17 cellular contexts compared by ENCODE assay signal in the genomic region with DNA sequence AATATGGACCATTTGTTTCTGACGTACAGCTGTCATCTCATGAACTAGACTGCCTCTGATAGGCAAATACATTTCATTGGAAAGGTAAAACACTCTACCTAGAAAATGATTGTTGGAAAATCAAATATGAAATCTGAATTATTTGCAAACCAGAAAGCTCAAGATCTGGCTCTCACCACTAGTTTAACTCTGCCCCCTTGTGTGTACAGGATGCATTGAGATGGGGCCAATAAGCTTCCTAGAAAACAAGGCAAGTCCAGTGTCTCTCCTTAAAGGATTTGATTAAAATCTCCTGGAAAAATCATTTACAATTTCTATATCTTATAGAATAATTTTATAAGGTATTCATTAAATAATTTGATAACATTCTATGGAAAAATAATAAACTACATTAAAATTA.
DNase-seq lines count a peak whose midpoint lies in the region; ATAC-seq and TF ChIP-seq lines count a peak whose summit lies in the region.
"Had no signal": no experiment of that assay in that cellular context is flagged by ENCODE, and none has a peak within 500 bp of the region (broad histone marks: within the 10 kb centered on the region; RNA-seq: fewer than 3 reads in every experiment).

No MANE protein-coding gene starts in this region.

- H3K27ac ChIP-seq in endodermal cell (ENCODE audit: low read depth, low read length) = no peak overlapping the region
- H3K27ac ChIP-seq: colonic mucosa, skin epidermis, tibial nerve had no signal

- 81% methylated on average over 1 of the region's 1 CpG; no CpG with 5 or more reads in 1 of the 2 experiments for WGBS in endodermal cell (ENCODE audit: insufficient coverage in 1 of 2, insufficient read length in 1 of 2), 2 experiments

- H3K9me3 Mint-ChIP-seq in endodermal cell = peaks cover 2% of the 10 kb centered on the region
- peaks cover 0 to 13% of the 10 kb centered on the region in 2 donors for H3K9me3 Mint-ChIP-seq in effector memory CD8-positive, alpha-beta T cell

- DNase-seq in DMS53 (lab: John Stamatoyannopoulos, UW) = peak; percentile 25
- DNase-seq in DMS53 treated with DMSO at 0.1 percent for 48 hours (lab: John Stamatoyannopoulos, UW; ENCODE audit: unreplicated experiment) = no peak
- no peak for DNase-seq in endodermal cell
- peak; percentile 5 for DNase-seq in myocyte (ENCODE audit: low read depth)
- DNase-seq in activated CD8-positive, alpha-beta memory T cell treated with anti-CD3 and anti-CD28 coated beads, Interleukin-2, amount 50 U/mL, for 4 hours = no peak
- no peak for DNase-seq in effector memory CD8-positive, alpha-beta T cell
- DNase-seq in NAMALWA (ENCODE audit: low spot score) = no peak
- DNase-seq: colonic mucosa, DMS79, foreskin melanocyte, NCI-H2227 treated with DMSO at 0.1 percent for 48 hours, nephron progenitor cell, RPMI8226 had no signal

- ATAC-seq in effector memory CD8-positive, alpha-beta T cell (replicated peaks) = no peak

- no peaks in the 10 kb centered on the region for H3K36me3 Mint-ChIP-seq in endodermal cell (ENCODE audit: low read depth)
- H3K36me3 Mint-ChIP-seq in effector memory CD8-positive, alpha-beta T cell (ENCODE audit: insufficient read depth) = no peaks in the 10 kb centered on the region

- H3K9me3 ChIP-seq in endodermal cell (ENCODE audit: control insufficient read depth, low read length) = no peaks in the 10 kb centered on the region
- H3K9me3 ChIP-seq: colonic mucosa had no signal

- no peak overlapping the region for H3K4me3 Mint-ChIP-seq in endodermal cell
- no peak overlapping the region for H3K4me3 Mint-ChIP-seq in effector memory CD8-positive, alpha-beta T cell
- H3K4me3 Mint-ChIP-seq: activated naive CD4-positive, alpha-beta T cell treated with anti-CD3 and anti-CD28 coated beads, Interleukin-2, amount 50 U/mL, for 24 hours; nephron progenitor cell had no signal

- no peak overlapping the region for H3K4me3 ChIP-seq in endodermal cell (ENCODE audit: low read length)
- H3K4me3 ChIP-seq: colonic mucosa, skin epidermis, tibial nerve had no signal

- H3K4me1 ChIP-seq in endodermal cell (ENCODE audit: control insufficient read depth, insufficient read depth, low read length) = no peaks in the 10 kb centered on the region
- H3K4me1 ChIP-seq: colonic mucosa, tibial nerve had no signal

- no peak overlapping the region for H3K9ac ChIP-seq in endodermal cell (ENCODE audit: extremely low read depth, low read length, poor library complexity, severe bottlenecking)

- H3K4me1 Mint-ChIP-seq in endodermal cell = no peaks in the 10 kb centered on the region
- H3K4me1 Mint-ChIP-seq in effector memory CD8-positive, alpha-beta T cell (ENCODE audit: low read depth in 2 of 2) = no peaks in the 10 kb centered on the region
- H3K4me1 Mint-ChIP-seq: activated naive CD4-positive, alpha-beta T cell treated with anti-CD3 and anti-CD28 coated beads, Interleukin-2, amount 50 U/mL, for 24 hours; nephron progenitor cell had no signal

- H3K27me3 Mint-ChIP-seq in endodermal cell (ENCODE audit: insufficient read depth) = no peaks in the 10 kb centered on the region
- H3K27me3 Mint-ChIP-seq in effector memory CD8-positive, alpha-beta T cell = no peaks in the 10 kb centered on the region
- H3K27me3 Mint-ChIP-seq: activated naive CD4-positive, alpha-beta T cell treated with anti-CD3 and anti-CD28 coated beads, Interleukin-2, amount 50 U/mL, for 24 hours had no signal

- no peak overlapping the region for H3K27ac Mint-ChIP-seq in endodermal cell
- H3K27ac Mint-ChIP-seq in effector memory CD8-positive, alpha-beta T cell = no peak overlapping the region
- H3K27ac Mint-ChIP-seq: activated naive CD4-positive, alpha-beta T cell treated with anti-CD3 and anti-CD28 coated beads, Interleukin-2, amount 50 U/mL, for 24 hours; nephron progenitor cell had no signal

- TF ChIP-seq CTCF in LNCAP (IDR thresholded peaks at IDR 0.05) (peak; percentile 52; the same call in 1 of the 2 replicates), endodermal cell (conservative IDR thresholded peaks at IDR 0.05) (peak; percentile 76)

- no peaks in the 10 kb centered on the region for H3K27me3 ChIP-seq in endodermal cell (ENCODE audit: control insufficient read depth, insufficient read depth, low read length, poor library complexity, severe bottlenecking)
- H3K27me3 ChIP-seq: colonic mucosa, tibial nerve had no signal

- H3K36me3 ChIP-seq in endodermal cell (ENCODE audit: control insufficient read depth, insufficient read depth, low read length) = no peaks in the 10 kb centered on the region
- H3K36me3 ChIP-seq: colonic mucosa, tibial nerve had no signal

Comparison
In these comparisons a context has a peak if more than half of its experiments do, and no peak if none do; other contexts are left out.
1. DNase-seq: peak in DMS53 (single experiment) and myocyte (single experiment); none in DMS53 treated with DMSO at 0.1 percent for 48 hours (single experiment), endodermal cell (single experiment), activated CD8-positive, alpha-beta memory T cell treated with anti-CD3 and anti-CD28 coated beads, Interleukin-2, amount 50 U/mL, for 4 hours (single experiment), effector memory CD8-positive, alpha-beta T cell (0 of 3) and NAMALWA (single experiment).